17 cellular contexts compared by ENCODE assay signal in the genomic region with DNA sequence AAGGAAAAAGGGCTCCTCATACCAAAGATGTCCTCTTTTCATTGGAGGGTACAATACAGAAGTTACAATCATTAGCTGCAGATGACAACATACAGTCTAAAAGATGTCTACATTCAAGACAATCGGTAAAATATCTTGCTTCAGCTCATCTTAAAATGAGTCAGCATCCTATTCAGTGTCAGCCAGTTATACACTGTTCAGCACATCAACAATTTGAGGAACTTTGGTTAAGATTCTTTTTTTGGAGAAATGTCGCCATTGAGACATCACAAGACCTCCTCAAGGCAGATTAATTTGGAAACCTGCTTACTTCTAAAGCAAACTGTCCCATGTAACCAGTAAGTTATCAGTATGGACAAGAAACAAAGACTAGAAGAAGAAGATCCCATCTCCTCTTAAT.
"Had no signal": no experiment of that assay in that cellular context is flagged by ENCODE, and none has a peak within 500 bp of the region (broad histone marks: within the 10 kb centered on the region; RNA-seq: fewer than 3 reads in every experiment).

No MANE protein-coding gene starts in this region.

- H3K4me3 ChIP-seq: coronary artery, esophagus muscularis mucosa, hepatocyte, ovary, sigmoid colon, stomach had no signal

- DNase-seq: activated CD4-positive, alpha-beta T cell treated with anti-CD3 and anti-CD28 coated beads, Interleukin-2, amount 50 U/mL, for 4 hours; activated effector memory CD4-positive, alpha-beta T cell treated with anti-CD3 and anti-CD28 coated beads, Interleukin-2, amount 50 U/mL, for 16 hours; activated naive CD4-positive, alpha-beta T cell treated with anti-CD3 and anti-CD28 coated beads, Interleukin-2, amount 50 U/mL, for 16 hours; activated T-cell treated with anti-CD3 and anti-CD28 coated beads, Interleukin-2, amount 50 U/mL, for 72 hours; aorta; effector CD8-positive, alpha-beta T cell; mesendoderm; naive thymus-derived CD8-positive, alpha-beta T cell; ovary; sigmoid colon; stimulated activated CD4-positive, alpha-beta T cell treated with anti-CD3 and anti-CD28 coated beads, Interleukin-4, amount 100 ng/mL, for 24 hours; stomach had no signal

- FAIRE-seq: endothelial cell of umbilical vein had no signal

- ATAC-seq: activated T-cell treated with anti-CD3 and anti-CD28 coated beads, Interleukin-2, amount 50 U/mL, for 72 hours; naive thymus-derived CD8-positive, alpha-beta T cell; stimulated activated effector memory CD8-positive, alpha-beta T cell treated with anti-CD3 and anti-CD28 coated beads, Interleukin-12 subunit alpha, Interleukin-12 subunit beta, amount 100 ng/mL, for 72 hours had no signal
